In genomic region chr14:91116913-91117588, GRCh38 we compare ENCODE assay signal across 9 cellular contexts. TPM values are rescaled to one million over a fixed set of nuclear protein-coding genes. Genes with fewer than 3 reads are reported as not detected.
A peak's percentile ranks its signal among the peaks of the same experiment; 100 is the strongest.
DNase-seq lines count a peak whose midpoint lies in the region; ATAC-seq and TF ChIP-seq lines count a peak whose summit lies in the region.
"Had no signal": no experiment of that assay in that cellular context is flagged by ENCODE, and none has a peak within 500 bp of the region (broad histone marks: within the 10 kb centered on the region; RNA-seq: fewer than 3 reads in every experiment).

No MANE protein-coding gene starts in this region.

- TF ChIP-seq CTCF in Loucy (conservative IDR thresholded peaks at IDR 0.05; ENCODE audit: low read length) (no peak), foreskin fibroblast (IDR thresholded peaks at IDR 0.05; ENCODE audit: low read depth, low read length) (no peak)

- peak overlapping the region; percentile 82 for H3K4me2 ChIP-seq in Loucy (ENCODE audit: low read depth, low read length, poor library complexity, severe bottlenecking)

- peaks cover 5% of the 10 kb centered on the region for H3F3A ChIP-seq in Loucy (ENCODE audit: low read depth)

- WGBS in right cardiac atrium, result 67% methylated on average over 7 of the region's 7 CpGs

- DNase-seq in activated CD8-positive, alpha-beta memory T cell treated with anti-CD3 and anti-CD28 coated beads for 4 hours (ENCODE audit: low read depth in 2 of 2), result peak; percentile 9 to 50
- DNase-seq in right cardiac atrium (no peak), DMS53 (lab: John Stamatoyannopoulos, UW) (no peak), DMS114 treated with DMSO at 0.1 percent for 48 hours (lab: John Stamatoyannopoulos, UW; ENCODE audit: unreplicated experiment) (no peak), foreskin fibroblast (no peak)
- DNase-seq in stimulated activated CD8-positive, alpha-beta memory T cell treated with anti-CD3 and anti-CD28 coated beads, Interleukin-7, amount 100 ng/mL, for 24 hours (ENCODE audit: low read depth), result peak; percentile 30
- DNase-seq: NCI-H1105 had no signal

- H3K79me2 ChIP-seq in Loucy (ENCODE audit: insufficient read depth, low read length), result peaks cover 71% of the 10 kb centered on the region

- peaks cover 32% of the 10 kb centered on the region for H3K4me1 ChIP-seq in Loucy (ENCODE audit: insufficient read depth, low read length, poor library complexity, severe bottlenecking)
- peaks cover 17% of the 10 kb centered on the region for H3K4me1 ChIP-seq in right cardiac atrium (ENCODE audit: control insufficient read depth, insufficient read depth, low read length)

- no peak overlapping the region for H3K4me3 ChIP-seq in Loucy (ENCODE audit: low read length, poor library complexity, severe bottlenecking)
- H3K4me3 ChIP-seq in right cardiac atrium (ENCODE audit: low read length), result no peak overlapping the region
- H3K4me3 ChIP-seq in foreskin fibroblast (ENCODE audit: low read depth in 1 of 2, low read length in 2 of 2), result no peak overlapping the region

- H3K27me3 ChIP-seq in Loucy (ENCODE audit: insufficient read depth, low read length, poor library complexity, severe bottlenecking) (no peaks in the 10 kb centered on the region), right cardiac atrium (ENCODE audit: control insufficient read depth, insufficient read depth) (no peaks in the 10 kb centered on the region)

- intact Hi-C loops in right cardiac atrium (cut with DNase I), result no loop called here

- no peaks in the 10 kb centered on the region for H3K36me3 ChIP-seq in Loucy (ENCODE audit: insufficient read depth, low read length)

- H3K9me3 ChIP-seq in Loucy (ENCODE audit: insufficient read depth, low read depth, low read length), result no peaks in the 10 kb centered on the region
- no peaks in the 10 kb centered on the region for H3K9me3 ChIP-seq in right cardiac atrium (ENCODE audit: control insufficient read depth, low read length)

- no peak overlapping the region for H2AFZ ChIP-seq in Loucy (ENCODE audit: low read length)

- no peak for ATAC-seq in right cardiac atrium
- ATAC-seq in GM21381 (IDR thresholded peaks at IDR 0.05; ENCODE audit: unreplicated experiment), result no peak

- no peaks in the 10 kb centered on the region for H3K9me2 ChIP-seq in Loucy (replicated peaks; ENCODE audit: low read depth, low read length)

- H4K20me1 ChIP-seq in Loucy (ENCODE audit: insufficient read depth, low read length, poor library complexity, severe bottlenecking), result no peaks in the 10 kb centered on the region

- no peak overlapping the region for H3K9ac ChIP-seq in Loucy (ENCODE audit: low read depth, low read length, poor library complexity, severe bottlenecking)

- peak overlapping the region; percentile 58 for H3K27ac ChIP-seq in right cardiac atrium (ENCODE audit: low read length)

RNA-seq across cellular contexts. Expression of gene DGLUCY, which starts 3.2 kb away (rescaled TPM):
- total RNA-seq in right cardiac atrium, result 100 to 1,000 TPM; 145 to 208 (median 179) TPM
- 112 TPM for polyA plus RNA-seq in right cardiac atrium

RNA-seq across cellular contexts. Expression of gene RPS6KA5, which starts 56.6 kb away (rescaled TPM):
- 10 to 100 TPM in 3 of 4 donors, 1 to 10 TPM in 1; 9.9 to 15.5 (median 13.2) TPM for total RNA-seq in right cardiac atrium
- 2.0 TPM for polyA plus RNA-seq in right cardiac atrium

Comparison
In these comparisons a context has a peak if more than half of its experiments do, and no peak if none do; other contexts are left out.
1. DNase-seq: peak in activated CD8-positive, alpha-beta memory T cell treated with anti-CD3 and anti-CD28 coated beads for 4 hours (2 of 2) and stimulated activated CD8-positive, alpha-beta memory T cell treated with anti-CD3 and anti-CD28 coated beads, Interleukin-7, amount 100 ng/mL, for 24 hours (single experiment); none in right cardiac atrium (0 of 3), DMS53 (single experiment), DMS114 treated with DMSO at 0.1 percent for 48 hours (single experiment) and foreskin fibroblast (0 of 2).